ENCODE assay signal across 10 cellular contexts in the genomic region with DNA sequence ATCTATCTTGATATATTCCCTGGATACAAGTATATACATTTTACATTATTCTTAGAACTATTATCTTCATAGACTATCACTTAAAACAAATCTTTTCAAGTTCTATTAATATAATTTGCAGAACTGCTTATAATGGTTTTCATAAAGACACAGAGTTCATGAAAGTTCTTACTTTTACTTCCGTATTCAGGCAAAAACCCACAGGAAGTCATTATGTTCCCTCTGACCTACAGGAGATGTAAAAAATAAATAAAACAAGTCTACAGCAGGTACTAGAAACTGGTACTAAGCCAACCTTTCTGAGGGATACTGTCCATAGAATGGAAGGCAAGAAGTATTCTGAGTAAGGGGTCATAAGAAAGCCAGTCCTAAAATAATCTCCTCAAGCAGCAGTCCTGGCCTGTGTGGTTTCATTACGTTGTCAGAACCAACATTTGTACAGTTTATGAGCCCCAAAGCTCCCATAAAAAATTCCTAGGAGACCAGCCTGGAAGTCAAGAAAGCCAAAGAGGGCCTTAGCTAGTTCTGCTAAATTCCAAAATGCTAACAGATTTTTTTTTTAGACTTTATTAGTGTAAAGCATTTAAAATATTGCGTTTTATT.
A peak's percentile ranks its signal among the peaks of the same experiment; 100 is the strongest.
DNase-seq lines count a peak whose midpoint lies in the region; ATAC-seq, FAIRE-seq and TF ChIP-seq lines count a peak whose summit lies in the region.
"Had no signal": no experiment of that assay in that cellular context is flagged by ENCODE, and none has a peak within 500 bp of the region (broad histone marks: within the 10 kb centered on the region; RNA-seq: fewer than 3 reads in every experiment).

No MANE protein-coding gene starts in this region.

- H3K9ac ChIP-seq in mammary epithelial cell (ENCODE audit: insufficient read depth, low read length) = no peak overlapping the region

- no peaks in the 10 kb centered on the region for H3K27me3 ChIP-seq in mammary epithelial cell (ENCODE audit: insufficient read depth, low read length)

- H3K4me3 ChIP-seq in mammary epithelial cell (replicated peaks in 1 of 3; ENCODE audit: insufficient read depth in 1 of 3, low read depth in 2 of 3, low read length in 3 of 3) (no peak overlapping the region), lower leg skin (ENCODE audit: low read depth, poor library complexity, severe bottlenecking) (no peak overlapping the region)
- H3K4me3 ChIP-seq: skin epidermis had no signal

- no peaks in the 10 kb centered on the region for H3K9me3 Mint-ChIP-seq in natural killer cell treated with Interleukin-12 subunit alpha and Interleukin-12 subunit beta and Interleukin-15 and Interleukin-18, amount 100 ng/mL, for 72 hours

- TF ChIP-seq POLR2A in GM12892 (IDR thresholded peaks at IDR 0.05; ENCODE audit: low read depth, low read length) = no peak
- TF ChIP-seq POLR2A in lower leg skin (IDR thresholded peaks at IDR 0.05) = no peak

- dilution Hi-C loops in mammary epithelial cell (cut with HindIII; ENCODE audit: low sequenced_read_pairs) = no loop called here

- no peaks in the 10 kb centered on the region for H4K20me1 ChIP-seq in mammary epithelial cell (ENCODE audit: insufficient read depth, low read length)

- WGBS in mammary epithelial cell (ENCODE audit: low coverage, missing lambda C conversion rate) = 96% methylated on average over 3 of the region's 3 CpGs
- 57% methylated on average over 3 of the region's 3 CpGs for WGBS in lower leg skin, 2 donors

- peak; percentile 14 to 88 for DNase-seq in NOMO-1 (lab: John Stamatoyannopoulos, UW; ENCODE audit: unreplicated experiment in 2 of 2)
- DNase-seq in natural killer cell treated with Interleukin-12 subunit alpha and Interleukin-12 subunit beta and Interleukin-15 and Interleukin-18, amount 100 ng/mL, for 72 hours (ENCODE audit: low spot score) = no peak
- no peak for DNase-seq in GM12892 (ENCODE audit: insufficient read length)
- no peak for DNase-seq in DMS79 (lab: John Stamatoyannopoulos, UW)
- no peak for DNase-seq in mammary epithelial cell
- DNase-seq in lower leg skin (ENCODE audit: low spot score in 2 of 2) = no peak

- in situ Hi-C loops in mammary epithelial cell (cut with MboI; ENCODE audit: low sequenced_read_pairs in 2 of 2) = no loop called here

- peak overlapping the region; percentile 58 for H3K4me3 Mint-ChIP-seq in natural killer cell treated with Interleukin-12 subunit alpha and Interleukin-12 subunit beta and Interleukin-15 and Interleukin-18, amount 100 ng/mL, for 72 hours

- H3K4me2 ChIP-seq in mammary epithelial cell (ENCODE audit: insufficient read depth, low read depth, low read length) = no peak overlapping the region

- ATAC-seq in GM18861 (IDR thresholded peaks at IDR 0.05; ENCODE audit: unreplicated experiment) (peak; percentile 86), HG02678 (IDR thresholded peaks at IDR 0.05; ENCODE audit: unreplicated experiment) (peak; percentile 74)
- ATAC-seq in natural killer cell treated with Interleukin-12 subunit alpha and Interleukin-12 subunit beta and Interleukin-15 and Interleukin-18, amount 100 ng/mL, for 72 hours = no peak
- ATAC-seq: HCT116 had no signal

- CTCF ChIA-PET in mammary epithelial cell (lab: Charles Lee; ENCODE audit: low non-redundant PET) = no interaction called here

- H3K4me1 Mint-ChIP-seq in natural killer cell treated with Interleukin-12 subunit alpha and Interleukin-12 subunit beta and Interleukin-15 and Interleukin-18, amount 100 ng/mL, for 72 hours (ENCODE audit: low read depth in 2 of 2) = peaks cover 19 to 31% of the 10 kb centered on the region in 2 donors

- no peak for TF ChIP-seq CTCF in mammary epithelial cell (conservative IDR thresholded peaks at IDR 0.05 in 1 of 2, IDR thresholded peaks at IDR 0.05 in 1 of 2; ENCODE audit: extremely low read depth in 1 of 2, insufficient read depth in 1 of 2, low read depth in 1 of 2, low read length in 2 of 2)
- no peak for TF ChIP-seq CTCF in lower leg skin (IDR thresholded peaks at IDR 0.05)

- H3K79me2 ChIP-seq in mammary epithelial cell (ENCODE audit: insufficient read depth, low read length) = peaks cover 13% of the 10 kb centered on the region

- H3K27ac ChIP-seq in mammary epithelial cell (ENCODE audit: insufficient read depth, low read depth, low read length) = no peak overlapping the region
- H3K27ac ChIP-seq: skin epidermis had no signal

- H3K27me3 Mint-ChIP-seq in natural killer cell treated with Interleukin-12 subunit alpha and Interleukin-12 subunit beta and Interleukin-15 and Interleukin-18, amount 100 ng/mL, for 72 hours = no peaks in the 10 kb centered on the region

- intact Hi-C loops in mammary epithelial cell (cut with micrococcal nuclease) (no loop called here), lower leg skin (cut with DNase I; ENCODE audit: low total_unique reads) (no loop called here)

- no peak overlapping the region for H2AFZ ChIP-seq in mammary epithelial cell (ENCODE audit: low read depth, low read length)

- no TSS peak for BruUV-seq in mammary epithelial cell (replicated peaks; lab: Mats Ljungman, UMichigan)

- H3K9me3 ChIP-seq in mammary epithelial cell (replicated peaks; ENCODE audit: insufficient read depth, low read length) = no peaks in the 10 kb centered on the region

- H3K4me1 ChIP-seq in mammary epithelial cell (ENCODE audit: insufficient read depth, low read length) = no peaks in the 10 kb centered on the region

- H3K36me3 ChIP-seq in mammary epithelial cell (ENCODE audit: insufficient read depth, low read length) = no peaks in the 10 kb centered on the region

- FAIRE-seq in GM12892 (lab: Jason Lieb, UNC) = no peak

- H3K27ac Mint-ChIP-seq in natural killer cell treated with Interleukin-12 subunit alpha and Interleukin-12 subunit beta and Interleukin-15 and Interleukin-18, amount 100 ng/mL, for 72 hours = peak overlapping the region; percentile 66 to 71

- peaks cover 15% of the 10 kb centered on the region for H3K36me3 Mint-ChIP-seq in natural killer cell treated with Interleukin-12 subunit alpha and Interleukin-12 subunit beta and Interleukin-15 and Interleukin-18, amount 100 ng/mL, for 72 hours

Comparison
In these comparisons a context has a peak if more than half of its experiments do, and no peak if none do; other contexts are left out.
1. ATAC-seq: peak in GM18861 (single experiment) and HG02678 (single experiment); none in natural killer cell treated with Interleukin-12 subunit alpha and Interleukin-12 subunit beta and Interleukin-15 and Interleukin-18, amount 100 ng/mL, for 72 hours (0 of 2).
2. DNase-seq: peak in NOMO-1 (2 of 2); none in natural killer cell treated with Interleukin-12 subunit alpha and Interleukin-12 subunit beta and Interleukin-15 and Interleukin-18, amount 100 ng/mL, for 72 hours (single experiment), GM12892 (single experiment), DMS79 (single experiment), mammary epithelial cell (single experiment) and lower leg skin (0 of 2).